28 cellular contexts compared by ENCODE assay signal in genomic region chr1:219755234-219755633, GRCh38.
"Had no signal": no experiment of that assay in that cellular context is flagged by ENCODE, and none has a peak within 500 bp of the region (broad histone marks: within the 10 kb centered on the region; RNA-seq: fewer than 3 reads in every experiment).

No MANE protein-coding gene starts in this region.

- H2AFZ ChIP-seq: neural progenitor cell, parathyroid adenoma had no signal

- H3K27ac Mint-ChIP-seq: natural killer cell; nephron; neural progenitor cell; progenitor cell of endocrine pancreas; stimulated activated effector memory CD8-positive, alpha-beta T cell treated with anti-CD3 and anti-CD28 coated beads, Interleukin-12 subunit alpha, Interleukin-12 subunit beta, amount 100 ng/mL, for 72 hours; stimulated activated naive B cell treated with anti-CD40 and anti-IgM and Interleukin-4, amounts not matched to agents 10 μg/mL and 1 μg/mL and 100 μg/mL, for 72 hours; stimulated activated naive CD8-positive, alpha-beta T cell treated with anti-CD3 and anti-CD28 coated beads, Interleukin-15, Interleukin-2, amounts not matched to agents 100 ng/mL and 50 ng/mL, for 24 hours had no signal

- H3K4me3 Mint-ChIP-seq: natural killer cell; nephron; neural progenitor cell; stimulated activated effector memory CD8-positive, alpha-beta T cell treated with anti-CD3 and anti-CD28 coated beads, Interleukin-12 subunit alpha, Interleukin-12 subunit beta, amount 100 ng/mL, for 72 hours; stimulated activated naive B cell treated with anti-CD40 and anti-IgM and Interleukin-4, amounts not matched to agents 10 μg/mL and 1 μg/mL and 100 μg/mL, for 72 hours; stimulated activated naive CD8-positive, alpha-beta T cell treated with anti-CD3 and anti-CD28 coated beads, Interleukin-15, Interleukin-2, amounts not matched to agents 100 ng/mL and 50 ng/mL, for 24 hours had no signal

- H3K9ac ChIP-seq: neural progenitor cell, parathyroid adenoma had no signal

- H3K4me1 Mint-ChIP-seq: natural killer cell; stimulated activated effector memory CD8-positive, alpha-beta T cell treated with anti-CD3 and anti-CD28 coated beads, Interleukin-12 subunit alpha, Interleukin-12 subunit beta, amount 100 ng/mL, for 72 hours; stimulated activated naive B cell treated with anti-CD40 and anti-IgM and Interleukin-4, amounts not matched to agents 10 μg/mL and 1 μg/mL and 100 μg/mL, for 72 hours had no signal

- ATAC-seq: natural killer cell; psoas muscle; right cardiac atrium; right lobe of liver; stimulated activated effector memory CD8-positive, alpha-beta T cell treated with anti-CD3 and anti-CD28 coated beads, Interleukin-12 subunit alpha, Interleukin-12 subunit beta, amount 100 ng/mL, for 72 hours; stimulated activated naive B cell treated with anti-CD40 and anti-IgM and Interleukin-4, amounts not matched to agents 10 μg/mL and 1 μg/mL and 100 μg/mL, for 72 hours; upper lobe of right lung had no signal

- H3K36me3 ChIP-seq: neural progenitor cell, ovary, right lobe of liver, sigmoid colon, stomach, thoracic aorta, thyroid gland, tibial nerve, upper lobe of right lung, uterus had no signal

- H3K4me2 ChIP-seq: neural progenitor cell had no signal

- H3K9me3 Mint-ChIP-seq: nephron, neural progenitor cell had no signal

- H3K27me3 Mint-ChIP-seq: stimulated activated naive CD8-positive, alpha-beta T cell treated with anti-CD3 and anti-CD28 coated beads, Interleukin-15, Interleukin-2, amounts not matched to agents 100 ng/mL and 50 ng/mL, for 24 hours had no signal

- H3K9me3 ChIP-seq: ovary, psoas muscle, right lobe of liver, sigmoid colon, stomach, thoracic aorta, thyroid gland, tibial nerve, upper lobe of right lung, uterus had no signal

- H3K27ac ChIP-seq: neural progenitor cell, ovary, parathyroid adenoma, psoas muscle, right lobe of liver, sigmoid colon, stomach, thoracic aorta, thyroid gland, tibial nerve, upper lobe of right lung, uterus had no signal

- H3K4me1 ChIP-seq: neural progenitor cell, parathyroid adenoma, psoas muscle, right lobe of liver, stomach, thyroid gland, tibial nerve, upper lobe of right lung, uterus had no signal

- H3K4me3 ChIP-seq: neural progenitor cell, ovary, psoas muscle, right lobe of liver, sigmoid colon, stomach, thoracic aorta, thyroid gland, tibial nerve, upper lobe of right lung, uterus had no signal

- DNase-seq: natural killer cell; occipital lobe; ovary; posterior cingulate gyrus; psoas muscle; right cardiac atrium; right lobe of liver; sigmoid colon; small intestine; stimulated activated CD4-positive, alpha-beta T cell treated with anti-CD3 and anti-CD28 coated beads, Interleukin-15, amount 100 ng/mL, for 24 hours; stimulated activated CD4-positive, alpha-beta T cell treated with anti-CD3 and anti-CD28 coated beads, Interleukin-2, amount 100 ng/mL, for 24 hours; stimulated activated CD4-positive, alpha-beta T cell treated with anti-CD3 and anti-CD28 coated beads, Interleukin-2, amount 100 ng/mL, for 48 hours; stimulated activated CD4-positive, alpha-beta T cell treated with anti-CD3 and anti-CD28 coated beads, Interleukin-4, amount 100 ng/mL, for 24 hours; stimulated activated naive B cell treated with anti-CD40 and anti-IgM and Interleukin-4, amounts not matched to agents 10 μg/mL and 1 μg/mL and 100 μg/mL, for 72 hours; stimulated activated naive CD4-positive, alpha-beta T cell treated with Interleukin-2 at 50 U/mL for 16 hours; stomach; thyroid gland; trophoblast cell; upper lobe of right lung; uterus had no signal

- H3K27me3 ChIP-seq: neural progenitor cell, ovary, right lobe of liver, sigmoid colon, stomach, thyroid gland, tibial nerve, upper lobe of right lung, uterus had no signal

- H3K79me2 ChIP-seq: parathyroid adenoma had no signal

- H3K36me3 Mint-ChIP-seq: natural killer cell; neural progenitor cell; stimulated activated effector memory CD8-positive, alpha-beta T cell treated with anti-CD3 and anti-CD28 coated beads, Interleukin-12 subunit alpha, Interleukin-12 subunit beta, amount 100 ng/mL, for 72 hours; stimulated activated naive B cell treated with anti-CD40 and anti-IgM and Interleukin-4, amounts not matched to agents 10 μg/mL and 1 μg/mL and 100 μg/mL, for 72 hours had no signal
